Comparison of ENCODE assay signal across 11 cellular contexts in genomic region chr22:34481090-34481489, GRCh38.
"Had no signal": no experiment of that assay in that cellular context is flagged by ENCODE, and none has a peak within 500 bp of the region (broad histone marks: within the 10 kb centered on the region; RNA-seq: fewer than 3 reads in every experiment).

No MANE protein-coding gene starts in this region.

- H3K4me3 Mint-ChIP-seq: GM23338, H9, HFFc6 had no signal

- H2AFZ ChIP-seq: GM23248, GM23338 had no signal

- H3K36me3 ChIP-seq: HAP-1 had no signal

- H3K4me3 ChIP-seq: GM23248, GM23338, HAP-1 had no signal

- FAIRE-seq: H1, H54 had no signal

- H3K4me1 Mint-ChIP-seq: GM23338, H9 had no signal

- H3K9me3 ChIP-seq: HAP-1 had no signal

- H3K4me2 ChIP-seq: GM23338 had no signal

- H3K27ac ChIP-seq: GM23248 had no signal

- H3K9ac ChIP-seq: GM23248 had no signal

- DNase-seq: GM23248, GOT3, H7, H9, HCEC 1CT, HFFc6 had no signal

- H3K4me1 ChIP-seq: HAP-1 had no signal

- ATAC-seq: GM23338, HCT116 had no signal

- H3K27ac Mint-ChIP-seq: GM23338, H9, HFFc6 had no signal
